ENCODE assay signal across 1 cellular context in genomic region chr1:50023292-50024159, GRCh38.
TF ChIP-seq lines count a peak whose summit lies in the region.

Gene AGBL4 (minus strand): TSS chr1:50023954.

TF ChIP-seq in SK-N-SH treated with all-trans-retinoic acid at 6 μM for 48 hours, 23 proteins besides CTCF, POLR2A, EP300 and RAD21 (continued from another document):
- TF ChIP-seq TSHZ2 (CRISPR knock-in tag; IDR thresholded peaks at IDR 0.05) (no peak), ZC3H10 (CRISPR knock-in tag; IDR thresholded peaks at IDR 0.05) (no peak), ZNF565 (CRISPR knock-in tag; conservative IDR thresholded peaks at IDR 0.05; ENCODE audit: low read depth) (no peak), OSR1 (CRISPR knock-in tag; IDR thresholded peaks at IDR 0.05) (no peak), PATZ1 (CRISPR knock-in tag; IDR thresholded peaks at IDR 0.05; ENCODE audit: borderline replicate concordance) (no peak), ARNTL (CRISPR knock-in tag; IDR thresholded peaks at IDR 0.05; ENCODE audit: borderline replicate concordance, low read depth) (no peak)
TF ChIP-seq in SK-N-SH treated with all-trans-retinoic acid at 6 μM for 48 hours: peak in this region for 0.
